In the genomic region with DNA sequence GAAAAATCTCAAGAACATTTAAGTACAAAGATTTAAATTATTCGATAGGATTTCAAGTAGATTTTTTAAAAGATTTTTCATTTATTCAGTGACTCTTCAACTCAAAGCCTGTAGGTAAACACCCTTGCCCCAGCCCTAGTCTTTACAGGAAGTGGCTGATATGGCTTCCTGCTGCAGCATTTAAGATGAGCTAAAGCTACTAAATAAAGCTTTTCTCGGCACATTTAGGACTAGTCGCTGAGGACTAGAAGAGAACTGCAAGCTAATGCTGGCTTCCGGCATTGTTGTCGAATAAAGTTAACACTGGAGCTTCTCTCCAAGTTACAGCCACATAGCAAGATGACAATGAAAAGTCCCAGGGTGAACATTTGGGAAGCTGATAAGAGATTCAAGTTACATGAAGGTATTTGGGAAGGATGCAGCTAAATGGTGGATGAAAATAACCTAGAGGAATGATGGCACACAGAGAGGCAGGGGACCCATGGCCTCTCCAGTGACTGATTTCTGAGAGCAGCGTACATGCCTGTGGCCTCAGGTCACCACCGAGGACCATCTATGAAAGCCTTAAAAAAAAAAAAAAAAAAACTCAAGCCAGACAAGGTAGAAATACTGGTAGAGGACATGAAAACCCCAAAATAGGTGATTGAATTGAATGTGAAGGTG, we compare ENCODE assay signal across 10 cellular contexts.
DNase-seq lines count a peak whose midpoint lies in the region; ATAC-seq and TF ChIP-seq lines count a peak whose summit lies in the region.
"Had no signal": no experiment of that assay in that cellular context is flagged by ENCODE, and none has a peak within 500 bp of the region (broad histone marks: within the 10 kb centered on the region; RNA-seq: fewer than 3 reads in every experiment).

No MANE protein-coding gene starts in this region.

- peak overlapping the region; percentile 20 for H3K27ac ChIP-seq in CD8-positive, alpha-beta T cell (ENCODE audit: low read depth, low read length)
- no peak overlapping the region for H3K27ac ChIP-seq in gastroesophageal sphincter
- H3K27ac ChIP-seq: prostate gland had no signal

- H3K27me3 Mint-ChIP-seq in CD8-positive, alpha-beta T cell (ENCODE audit: low read depth) = no peaks in the 10 kb centered on the region
- no peaks in the 10 kb centered on the region for H3K27me3 Mint-ChIP-seq in T-cell

- peak overlapping the region; percentile 16 for H3K4me3 ChIP-seq in CD8-positive, alpha-beta T cell (ENCODE audit: low read depth, low read length)
- no peak overlapping the region for H3K4me3 ChIP-seq in gastroesophageal sphincter
- H3K4me3 ChIP-seq: prostate gland had no signal

- no peaks in the 10 kb centered on the region for H3K36me3 ChIP-seq in CD8-positive, alpha-beta T cell (ENCODE audit: insufficient read depth, low read length)
- H3K36me3 ChIP-seq in gastroesophageal sphincter = no peaks in the 10 kb centered on the region
- H3K36me3 ChIP-seq: prostate gland had no signal

- no peaks in the 10 kb centered on the region for H3K9me3 ChIP-seq in CD8-positive, alpha-beta T cell (ENCODE audit: low read length)
- no peaks in the 10 kb centered on the region for H3K9me3 ChIP-seq in gastroesophageal sphincter
- H3K9me3 ChIP-seq: prostate gland had no signal

- peak overlapping the region; percentile 70 for H3K4me3 Mint-ChIP-seq in CD8-positive, alpha-beta T cell
- H3K4me3 Mint-ChIP-seq in T-cell = peak overlapping the region; percentile 53 to 65 (median 58)

- peaks cover 11% of the 10 kb centered on the region for H3K36me3 Mint-ChIP-seq in CD8-positive, alpha-beta T cell
- H3K36me3 Mint-ChIP-seq in T-cell = peaks cover 4% of the 10 kb centered on the region

- ATAC-seq in CD8-positive, alpha-beta T cell = peak; percentile 97
- peak; percentile 34 for ATAC-seq in GM21423 (IDR thresholded peaks at IDR 0.05; ENCODE audit: unreplicated experiment)
- ATAC-seq in T-cell (replicated peaks in 1 of 4) = peak; percentile 98 to 99 (median 99)
- no peak for ATAC-seq in sciatic nerve
- ATAC-seq in gastroesophageal sphincter = no peak

- peaks cover 62% of the 10 kb centered on the region for H3K4me1 Mint-ChIP-seq in CD8-positive, alpha-beta T cell (ENCODE audit: low read depth)
- peaks cover 64 to 68% (median 65%) of the 10 kb centered on the region in 3 donors for H3K4me1 Mint-ChIP-seq in T-cell

- intact Hi-C loops in CD8-positive, alpha-beta T cell (cut with DNase I, micrococcal nuclease) = loop anchor here (2.0 to 10.0 kb wide), 4 partner anchors 225 to 1351 kb away; a partner anchor contains a TSS
- intact Hi-C loops in sciatic nerve (cut with DNase I) = no loop called here

- no peaks in the 10 kb centered on the region for H3K27me3 ChIP-seq in CD8-positive, alpha-beta T cell (ENCODE audit: insufficient read depth, low read length)
- H3K27me3 ChIP-seq in gastroesophageal sphincter = no peaks in the 10 kb centered on the region

- peak in 6 of 7 experiments; percentile 13 to 67 (median 30) for DNase-seq in CD8-positive, alpha-beta T cell
- DNase-seq in T-cell (peak in 31 of 34 experiments; percentile 8 to 64 (median 43)), germinal center (ENCODE audit: low spot score) (peak; percentile 6), sciatic nerve (ENCODE audit: low spot score) (no peak), NOMO-1 treated with dmso at 0.1 percent for 144 hours (lab: John Stamatoyannopoulos, UW; ENCODE audit: unreplicated experiment) (no peak), HuH-7.5 (ENCODE audit: low spot score) (no peak)
- DNase-seq: NCI-H524 treated with DMSO at 0.1 percent for 48 hours had no signal

- H3K27ac Mint-ChIP-seq in CD8-positive, alpha-beta T cell = peak overlapping the region; percentile 92
- peak overlapping the region; percentile 99 for H3K27ac Mint-ChIP-seq in T-cell

- CTCF ChIA-PET in CD8-positive, alpha-beta T cell (lab: Charles Lee) = interaction anchor here (1.3 to 1.7 kb wide), 6 partner anchors 10 to 38 kb away, joined by 4 to 8 read pairs (median 6); no protein-coding TSS in a partner anchor
- CTCF ChIA-PET in T-cell (lab: Charles Lee) = interaction anchor here (0.6 to 1.2 kb wide), 6 partner anchors 8 to 1057 kb away, joined by 3 to 9 read pairs (median 4); no protein-coding TSS in a partner anchor

- peaks cover 7% of the 10 kb centered on the region for H3K9me3 Mint-ChIP-seq in CD8-positive, alpha-beta T cell
- H3K9me3 Mint-ChIP-seq in T-cell = peaks cover 2 to 10% (median 7%) of the 10 kb centered on the region in 3 donors

- no peak for TF ChIP-seq POLR2A in gastroesophageal sphincter (IDR thresholded peaks at IDR 0.05)

- TF ChIP-seq CTCF in CD8-positive, alpha-beta T cell (IDR thresholded peaks at IDR 0.05) = no peak
- no peak for TF ChIP-seq CTCF in gastroesophageal sphincter (IDR thresholded peaks at IDR 0.05)

- 80 to 97% methylated on average over 3 to 7 of the region's 7 CpGs for WGBS in gastroesophageal sphincter (ENCODE audit: low coverage in 1 of 2), 2 donors

- TF ChIP-seq EP300 in gastroesophageal sphincter (IDR thresholded peaks at IDR 0.05) = no peak

- POLR2A ChIA-PET in CD8-positive, alpha-beta T cell (lab: Charles Lee) = interaction anchor here (0.6 to 1.6 kb wide), 8 partner anchors 10 to 132 kb away, joined by 3 to 4 read pairs (median 3); no protein-coding TSS in a partner anchor
- POLR2A ChIA-PET in T-cell (lab: Charles Lee) = no interaction called here

- peaks cover 57% of the 10 kb centered on the region for H3K4me1 ChIP-seq in CD8-positive, alpha-beta T cell (ENCODE audit: insufficient read depth, low read length)
- H3K4me1 ChIP-seq in gastroesophageal sphincter = peaks cover 0 to 6% (median 0%) of the 10 kb centered on the region in 3 donors
- H3K4me1 ChIP-seq: prostate gland had no signal

Comparison
In these comparisons a context has a peak if more than half of its experiments do, and no peak if none do; other contexts are left out.
1. ATAC-seq: peak in CD8-positive, alpha-beta T cell (single experiment), GM21423 (single experiment) and T-cell (4 of 4); none in sciatic nerve (single experiment) and gastroesophageal sphincter (single experiment).
2. DNase-seq: peak in CD8-positive, alpha-beta T cell (6 of 7), T-cell (31 of 34) and germinal center (single experiment); none in sciatic nerve (single experiment), NOMO-1 treated with dmso at 0.1 percent for 144 hours (single experiment) and HuH-7.5 (single experiment).